In genomic region chr10:119370046-119370770, GRCh38 we compare ENCODE assay signal across 1 cellular context.
TF ChIP-seq lines count a peak whose summit lies in the region.

No MANE protein-coding gene starts in this region.

TF ChIP-seq in GM23338, 12 proteins besides CTCF, POLR2A, EP300 and RAD21 (continued from another document):
- TF ChIP-seq ETS1 (IDR thresholded peaks at IDR 0.05): no peak
TF ChIP-seq in GM23338: peak in this region for 0.
